18 cellular contexts compared by ENCODE assay signal in the genomic region with DNA sequence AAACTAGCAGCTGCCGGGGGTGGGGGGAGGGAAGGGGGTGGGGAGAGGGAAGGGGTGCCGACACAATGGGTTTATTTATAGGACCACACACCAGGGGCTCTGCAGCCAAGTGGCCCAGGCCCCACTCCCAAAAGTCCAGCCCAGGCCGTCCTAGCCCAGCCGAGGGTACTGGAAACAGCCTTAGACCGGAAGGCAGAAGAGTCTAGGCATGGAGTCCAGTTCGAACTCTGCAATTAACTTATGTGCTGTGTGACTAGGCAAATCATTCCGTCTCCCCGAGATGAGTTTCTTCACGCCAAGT. TPM values are rescaled to one million over a fixed set of nuclear protein-coding genes. Genes with fewer than 3 reads are reported as not detected.
DNase-seq lines count a peak whose midpoint lies in the region; ATAC-seq, FAIRE-seq and TF ChIP-seq lines count a peak whose summit lies in the region.
"Had no signal": no experiment of that assay in that cellular context is flagged by ENCODE, and none has a peak within 500 bp of the region (broad histone marks: within the 10 kb centered on the region; RNA-seq: fewer than 3 reads in every experiment).

No MANE protein-coding gene starts in this region.

- TF ChIP-seq EP300 in HepG2 (IDR thresholded peaks at IDR 0.05; ENCODE audit: low read depth in 2 of 2, low read length in 2 of 2) (no peak), HepG2 (CRISPR knock-in tag; IDR thresholded peaks at IDR 0.05; ENCODE audit: borderline replicate concordance) (no peak)

- H3K4me2 ChIP-seq in neural progenitor cell, result peak overlapping the region; percentile 76
- no peak overlapping the region for H3K4me2 ChIP-seq in HepG2 (ENCODE audit: low read depth, low read length)

- H3K9me3 ChIP-seq in heart right ventricle (no peaks in the 10 kb centered on the region), neural progenitor cell (ENCODE audit: low read depth) (no peaks in the 10 kb centered on the region), HepG2 (ENCODE audit: low read length) (no peaks in the 10 kb centered on the region)
- H3K9me3 ChIP-seq: left lung, pancreas had no signal

- 55 to 63% (median 60%) methylated on average over 8 to 9 of the region's 9 CpGs for WGBS in adipose tissue, 3 donors
- WGBS in heart right ventricle, 2 donors, result 25 to 33% methylated on average over 9 of the region's 9 CpGs
- WGBS in HepG2 (ENCODE audit: low lambda C conversion rate), result 89% methylated on average over 8 of the region's 9 CpGs

- no peak for TF ChIP-seq RAD21 in HepG2 (CRISPR knock-in tag; IDR thresholded peaks at IDR 0.05)

- TF ChIP-seq CTCF in heart right ventricle (IDR thresholded peaks at IDR 0.05) (no peak), neural progenitor cell (IDR thresholded peaks at IDR 0.05) (no peak), type B pancreatic cell (conservative IDR thresholded peaks at IDR 0.05) (no peak), HepG2 (CRISPR knock-in tag; IDR thresholded peaks at IDR 0.05) (no peak)

- H3K4me1 Mint-ChIP-seq in neural progenitor cell (peaks cover 60% of the 10 kb centered on the region), type B pancreatic cell (ENCODE audit: unreplicated experiment) (peaks cover 40% of the 10 kb centered on the region)

- H3K36me3 Mint-ChIP-seq in neural progenitor cell (peaks cover 26% of the 10 kb centered on the region), type B pancreatic cell (peaks cover 6% of the 10 kb centered on the region)

- CTCF ChIA-PET in HepG2 (lab: Yijun Ruan, JAX; ENCODE audit: low intra/inter-chr PET ratio, low total read pairs), result no interaction called here

- FAIRE-seq in HepG2 (lab: Jason Lieb, UNC), result no peak
- FAIRE-seq: frontal cortex, H54, pancreas had no signal

- no TSS peak for BruUV-seq in HepG2 (replicated peaks; lab: Mats Ljungman, UMichigan)

- in situ Hi-C loops in HepG2 (cut with HindIII; ENCODE audit: extremely low pct_ligation_motif_present, low pct_unique_long_range_greater_than_20kb), result no loop called here

- intact Hi-C loops in heart right ventricle (cut with DNase I) (no loop called here), HepG2 (cut with micrococcal nuclease; ENCODE audit: unreplicated experiment) (no loop called here)

- H3K27me3 ChIP-seq in heart right ventricle (no peaks in the 10 kb centered on the region), neural progenitor cell (no peaks in the 10 kb centered on the region), HepG2 (ENCODE audit: control insufficient read depth in 1 of 2, insufficient read depth in 2 of 2, low read length in 2 of 2) (no peaks in the 10 kb centered on the region)
- H3K27me3 ChIP-seq: left lung, pancreas had no signal

- H3K4me3 Mint-ChIP-seq in neural progenitor cell (peak overlapping the region; percentile 61), type B pancreatic cell (no peak overlapping the region)
- H3K4me3 Mint-ChIP-seq: activated CD8-positive, alpha-beta T cell treated with anti-CD3 and anti-CD28 coated beads for 36 hours; CD4-positive, CD25-positive, alpha-beta regulatory T cell had no signal

- peaks cover 0 to 23% (median under 1%) of the 10 kb centered on the region in 9 donors for H3K36me3 ChIP-seq in heart right ventricle
- H3K36me3 ChIP-seq in neural progenitor cell, result no peaks in the 10 kb centered on the region
- H3K36me3 ChIP-seq in HepG2 (replicated peaks in 1 of 2; ENCODE audit: control insufficient read depth in 1 of 2, insufficient read depth in 2 of 2, low read length in 2 of 2), result peaks cover 2 to 12% of the 10 kb centered on the region in 2 experiments; a peak in 4 of 5 replicates
- H3K36me3 ChIP-seq: pancreas had no signal

- POLR2A ChIA-PET in HepG2 (lab: Yijun Ruan, JAX), result interaction anchor here (1.1 kb wide), 1 partner anchor 33 kb away, joined by 3 read pairs; a partner anchor contains a TSS

- ATAC-seq in heart right ventricle (peak in 6 of 8 donors; percentile 5 to 31 (median 11)), HepG2 (no peak)
- ATAC-seq: activated CD8-positive, alpha-beta T cell treated with anti-CD3 and anti-CD28 coated beads for 36 hours had no signal

- H3K9ac ChIP-seq in neural progenitor cell (no peak overlapping the region), HepG2 (ENCODE audit: insufficient read depth, low read depth, low read length) (no peak overlapping the region)

- peaks cover 43% of the 10 kb centered on the region for H3F3A ChIP-seq in neural progenitor cell (ENCODE audit: low read depth)

- peak overlapping the region; percentile 42 for H3K27ac ChIP-seq in adipose tissue (ENCODE audit: low read depth, low read length)
- peak overlapping the region; percentile 59 to 88 (median 76) for H3K27ac ChIP-seq in heart right ventricle
- H3K27ac ChIP-seq in neural progenitor cell, result peak overlapping the region; percentile 98
- no peak overlapping the region for H3K27ac ChIP-seq in HepG2 (ENCODE audit: extremely low read length, insufficient read depth, low read length)
- H3K27ac ChIP-seq: pancreas had no signal

- H3K4me1 ChIP-seq in heart right ventricle, result peaks cover 32 to 69% (median 52%) of the 10 kb centered on the region in 9 donors
- peaks cover 53% of the 10 kb centered on the region for H3K4me1 ChIP-seq in neural progenitor cell
- H3K4me1 ChIP-seq in HepG2 (ENCODE audit: insufficient read depth, low read length), result no peaks in the 10 kb centered on the region
- H3K4me1 ChIP-seq: pancreas had no signal

- no peak for TF ChIP-seq POLR2A in HepG2 (IDR thresholded peaks at IDR 0.05; ENCODE audit: insufficient read depth in 1 of 2, low read depth in 2 of 2, low read length in 2 of 2)

- H3K27me3 Mint-ChIP-seq in neural progenitor cell (ENCODE audit: insufficient read depth, low read depth), result peaks cover 5% of the 10 kb centered on the region
- H3K27me3 Mint-ChIP-seq in type B pancreatic cell, result no peaks in the 10 kb centered on the region
- H3K27me3 Mint-ChIP-seq: activated CD8-positive, alpha-beta T cell treated with anti-CD3 and anti-CD28 coated beads for 36 hours had no signal

- H4K20me1 ChIP-seq in neural progenitor cell (ENCODE audit: low read depth) (no peaks in the 10 kb centered on the region), HepG2 (ENCODE audit: insufficient read depth, low read length) (no peaks in the 10 kb centered on the region)

- H3K4me3 ChIP-seq in heart right ventricle (no peak overlapping the region), neural progenitor cell (peak overlapping the region; percentile 35), HepG2 (replicated peaks in 1 of 3; ENCODE audit: insufficient read depth in 1 of 3, low read depth in 2 of 3, low read length in 3 of 3) (no peak overlapping the region)
- H3K4me3 ChIP-seq: left lung, pancreas had no signal

- H3K27ac Mint-ChIP-seq in neural progenitor cell (peak overlapping the region; percentile 95), type B pancreatic cell (peak overlapping the region; percentile 9)
- H3K27ac Mint-ChIP-seq: CD4-positive, CD25-positive, alpha-beta regulatory T cell had no signal

- H3K9me3 Mint-ChIP-seq in neural progenitor cell, result no peaks in the 10 kb centered on the region
- H3K9me3 Mint-ChIP-seq in type B pancreatic cell, result no peaks in the 10 kb centered on the region
- H3K9me3 Mint-ChIP-seq: activated CD8-positive, alpha-beta T cell treated with anti-CD3 and anti-CD28 coated beads for 36 hours; CD4-positive, CD25-positive, alpha-beta regulatory T cell had no signal

- no peak overlapping the region for H2AFZ ChIP-seq in neural progenitor cell (replicated peaks)
- no peak overlapping the region for H2AFZ ChIP-seq in HepG2 (ENCODE audit: low read length)

- DNase-seq in heart right ventricle (no peak), neural progenitor cell (ENCODE audit: low spot score) (no peak), type B pancreatic cell (ENCODE audit: extremely low spot score, unreplicated experiment) (no peak), DMS 273 treated with DMSO at 0.1 percent for 48 hours (lab: John Stamatoyannopoulos, UW) (no peak), HepG2 (ENCODE audit: low spot score) (no peak), NCI-H1694 treated with DMSO at 0.1 percent for 48 hours (lab: John Stamatoyannopoulos, UW) (no peak)
- DNase-seq: activated CD8-positive, alpha-beta T cell treated with anti-CD3 and anti-CD28 coated beads for 36 hours; CD4-positive, CD25-positive, alpha-beta regulatory T cell; effector memory CD4-positive, alpha-beta T cell; NCI-H1930; NCI-H748 treated with DMSO at 0.1 percent for 48 hours; pancreas; SHP77; stimulated activated CD4-positive, alpha-beta T cell treated with anti-CD3 and anti-CD28 coated beads, Interleukin-2, amount 100 ng/mL, for 24 hours had no signal

- peaks cover 27% of the 10 kb centered on the region for H3K79me2 ChIP-seq in neural progenitor cell (ENCODE audit: low read depth)
- H3K79me2 ChIP-seq in HepG2 (ENCODE audit: insufficient read depth, low read length), result no peaks in the 10 kb centered on the region

RNA-seq across cellular contexts. Expression of a gene that starts 18.1 kb away (rescaled TPM):
- 10 to 100 TPM in 2 of 3 donors, 1 to 10 TPM in 1; 4.1 to 17.4 (median 11.6) TPM for polyA plus RNA-seq in adipose tissue
- 10 to 100 TPM; 17.3 to 32.1 (median 23.7) TPM for total RNA-seq in heart right ventricle
- 10 to 100 TPM; 11.6 to 44.6 TPM for polyA plus RNA-seq in heart right ventricle
- total RNA-seq in neural progenitor cell (ENCODE audit: low replicate concordance), result 5.6 and 19.0 TPM in 2 replicates
- 9.7 and 28.8 TPM in 2 replicates for total RNA-seq in type B pancreatic cell (ENCODE audit: low replicate concordance)
- 5.9 and 9.0 TPM in 2 replicates for total RNA-seq in HepG2 (2016; rRNA removed; fragmentation: Illumina TruSeq; extraction: Trizol)
- total RNA-seq in HepG2 (2016; cell fraction: cytosol; rRNA removed; fragmentation: Illumina TruSeq; extraction: Trizol; ENCODE audit: low read depth), result 3.1 and 3.3 TPM in 2 replicates
- 5.1 and 8.3 TPM in 2 replicates for total RNA-seq in HepG2 (2016; cell fraction: insoluble cytoplasmic fraction; rRNA removed; fragmentation: Illumina TruSeq; extraction: Trizol)
- total RNA-seq in HepG2 (2016; cell fraction: membrane; rRNA removed; fragmentation: Illumina TruSeq; extraction: Trizol), result 5.3 and 5.9 TPM in 2 replicates
- 10.1 and 11.1 TPM in 2 replicates for total RNA-seq in HepG2 (2016; cell fraction: nucleus; rRNA removed; fragmentation: Illumina TruSeq; extraction: Trizol)
- polyA plus RNA-seq in HepG2 (2011; rRNA removed), result 4.1 and 5.5 TPM in 2 replicates
- polyA plus RNA-seq in HepG2 (2011; cell fraction: cytosol; rRNA removed), result 1.7 and 3.1 TPM in 2 replicates
- 15.9 and 16.8 TPM in 2 replicates for polyA plus RNA-seq in HepG2 (2011; cell fraction: nucleus; rRNA removed)
- 4.7 and 6.8 TPM in 2 replicates for polyA plus RNA-seq in HepG2 (2012)
- 0.32 and 0.37 TPM in 2 replicates for polyA plus RNA-seq in HepG2 (2016; cell fraction: cytosol; fragmentation: Illumina TruSeq; extraction: Trizol; ENCODE audit: low read depth)
- 5.7 and 8.4 TPM in 2 replicates for polyA plus RNA-seq in HepG2 (2016; cell fraction: insoluble cytoplasmic fraction; fragmentation: Illumina TruSeq; extraction: Trizol; ENCODE audit: low read depth)
- 1.3 and 1.7 TPM in 2 replicates for polyA plus RNA-seq in HepG2 (2016; cell fraction: membrane; fragmentation: Illumina TruSeq; extraction: Trizol; ENCODE audit: low read depth)
- polyA plus RNA-seq in HepG2 (2016; cell fraction: nucleus; fragmentation: Illumina TruSeq; extraction: Trizol; ENCODE audit: insufficient read depth, low read depth), result 20.5 and 22.7 TPM in 2 replicates
- 10.1 and 13.6 TPM in 2 replicates for polyA minus RNA-seq in HepG2 (2011; rRNA and poly(A)+ RNA removed; ENCODE audit: low replicate concordance)
- 5.5 and 6.3 TPM in 2 replicates for polyA minus RNA-seq in HepG2 (2011; cell fraction: cytosol; rRNA and poly(A)+ RNA removed)
- 13.2 and 14.7 TPM in 2 replicates for polyA minus RNA-seq in HepG2 (2011; cell fraction: nucleus; rRNA and poly(A)+ RNA removed)

RNA-seq across cellular contexts. Expression of a gene that starts 32.8 kb away (rescaled TPM):
- polyA plus RNA-seq in adipose tissue, result 1 to 10 TPM; 1.6 to 3.2 (median 1.9) TPM
- 1 to 10 TPM; 1.1 to 3.9 (median 2.4) TPM for total RNA-seq in heart right ventricle
- 1 to 10 TPM; 2.0 TPM for polyA plus RNA-seq in heart right ventricle
- total RNA-seq in neural progenitor cell (ENCODE audit: low replicate concordance), result 3.8 and 5.3 TPM in 2 replicates
- total RNA-seq in type B pancreatic cell (ENCODE audit: low replicate concordance), result 8.1 and 8.5 TPM in 2 replicates
- 1.8 and 2.5 TPM in 2 replicates for total RNA-seq in HepG2 (2016; rRNA removed; fragmentation: Illumina TruSeq; extraction: Trizol)
- 1.6 and 1.7 TPM in 2 replicates for total RNA-seq in HepG2 (2016; cell fraction: cytosol; rRNA removed; fragmentation: Illumina TruSeq; extraction: Trizol; ENCODE audit: low read depth)
- 2.2 and 3.0 TPM in 2 replicates for total RNA-seq in HepG2 (2016; cell fraction: insoluble cytoplasmic fraction; rRNA removed; fragmentation: Illumina TruSeq; extraction: Trizol)
- total RNA-seq in HepG2 (2016; cell fraction: membrane; rRNA removed; fragmentation: Illumina TruSeq; extraction: Trizol), result 2.1 and 3.4 TPM in 2 replicates
- total RNA-seq in HepG2 (2016; cell fraction: nucleus; rRNA removed; fragmentation: Illumina TruSeq; extraction: Trizol), result 2.6 and 3.0 TPM in 2 replicates
- polyA plus RNA-seq in HepG2 (2011; rRNA removed), result 2.0 and 2.2 TPM in 2 replicates
- 1.4 and 1.7 TPM in 2 replicates for polyA plus RNA-seq in HepG2 (2011; cell fraction: cytosol; rRNA removed)
- 1.3 and 2.3 TPM in 2 replicates for polyA plus RNA-seq in HepG2 (2011; cell fraction: nucleus; rRNA removed)
- 1.7 and 2.6 TPM in 2 replicates for polyA plus RNA-seq in HepG2 (2012)
- polyA plus RNA-seq in HepG2 (2016; cell fraction: cytosol; fragmentation: Illumina TruSeq; extraction: Trizol; ENCODE audit: low read depth), result 0.54 and 0.63 TPM in 2 replicates
- polyA plus RNA-seq in HepG2 (2016; cell fraction: insoluble cytoplasmic fraction; fragmentation: Illumina TruSeq; extraction: Trizol; ENCODE audit: low read depth), result 1.6 and 1.7 TPM in 2 replicates
- polyA plus RNA-seq in HepG2 (2016; cell fraction: membrane; fragmentation: Illumina TruSeq; extraction: Trizol; ENCODE audit: low read depth), result 0.76 and 1.1 TPM in 2 replicates
- 2.7 and 2.8 TPM in 2 replicates for polyA plus RNA-seq in HepG2 (2016; cell fraction: nucleus; fragmentation: Illumina TruSeq; extraction: Trizol; ENCODE audit: insufficient read depth, low read depth)
- 2.9 and 10.2 TPM in 2 replicates for polyA minus RNA-seq in HepG2 (2011; rRNA and poly(A)+ RNA removed; ENCODE audit: low replicate concordance)
- polyA minus RNA-seq in HepG2 (2011; cell fraction: cytosol; rRNA and poly(A)+ RNA removed), result 0.97 and 2.2 TPM in 2 replicates
- 2.8 and 3.5 TPM in 2 replicates for polyA minus RNA-seq in HepG2 (2011; cell fraction: nucleus; rRNA and poly(A)+ RNA removed)
